In genomic region chr5:10295619-10296326, GRCh38 we compare ENCODE assay signal across 23 cellular contexts. TPM values are rescaled to one million over a fixed set of nuclear protein-coding genes. Genes with fewer than 3 reads are reported as not detected.
DNase-seq lines count a peak whose midpoint lies in the region; ATAC-seq, FAIRE-seq and TF ChIP-seq lines count a peak whose summit lies in the region.
"Had no signal": no experiment of that assay in that cellular context is flagged by ENCODE, and none has a peak within 500 bp of the region (broad histone marks: within the 10 kb centered on the region; RNA-seq: fewer than 3 reads in every experiment).

No MANE protein-coding gene starts in this region.

- no peak for TF ChIP-seq POLR2A in HepG2 (IDR thresholded peaks at IDR 0.05; ENCODE audit: insufficient read depth in 1 of 2, low read depth in 2 of 2, low read length in 2 of 2)

- intact Hi-C loops in HepG2 (cut with micrococcal nuclease; ENCODE audit: unreplicated experiment), result no loop called here

- TF ChIP-seq CTCF in RWPE2 (IDR thresholded peaks at IDR 0.05; ENCODE audit: poor library complexity, severe bottlenecking), result no peak
- no peak for TF ChIP-seq CTCF in HepG2 (CRISPR knock-in tag; IDR thresholded peaks at IDR 0.05)

- H3K4me1 Mint-ChIP-seq in activated CD8-positive, alpha-beta memory T cell treated with anti-CD3 and anti-CD28 coated beads, Interleukin-2, amount 10 ng/mL, durations not matched to agents 7 days and 5 days, result peaks cover 3% of the 10 kb centered on the region
- H3K4me1 Mint-ChIP-seq: activated CD4-positive, alpha-beta T cell treated with anti-CD3 and anti-CD28 coated beads, Interleukin-2, amount 10 ng/mL, durations not matched to agents 7 days and 5 days had no signal

- ATAC-seq in RWPE2 (ENCODE audit: low read depth) (peak; percentile 38; the same call in 2 of the 3 replicates), HepG2 (peak; percentile 69), HG03196 (IDR thresholded peaks at IDR 0.05; ENCODE audit: unreplicated experiment) (no peak)
- ATAC-seq in activated CD8-positive, alpha-beta memory T cell treated with anti-CD3 and anti-CD28 coated beads, Interleukin-2, amount 10 ng/mL, durations not matched to agents 7 days and 5 days, result no peak
- ATAC-seq: A549, left cardiac atrium had no signal

- in situ Hi-C loops in Caki2 (cut with HindIII; ENCODE audit: low pct_unique_long_range_greater_than_20kb, low sequenced_read_pairs), result no loop called here
- in situ Hi-C loops in HepG2 (cut with HindIII; ENCODE audit: extremely low pct_ligation_motif_present, low pct_unique_long_range_greater_than_20kb), result no loop called here

- H3K4me3 Mint-ChIP-seq in activated CD8-positive, alpha-beta memory T cell treated with anti-CD3 and anti-CD28 coated beads, Interleukin-2, amount 10 ng/mL, durations not matched to agents 7 days and 5 days, result no peak overlapping the region
- H3K4me3 Mint-ChIP-seq: activated CD4-positive, alpha-beta T cell treated with anti-CD3 and anti-CD28 coated beads, Interleukin-2, amount 10 ng/mL, durations not matched to agents 7 days and 5 days; nephron progenitor cell had no signal

- no peaks in the 10 kb centered on the region for H3K36me3 Mint-ChIP-seq in activated CD8-positive, alpha-beta memory T cell treated with anti-CD3 and anti-CD28 coated beads, Interleukin-2, amount 10 ng/mL, durations not matched to agents 7 days and 5 days

- H3K27ac ChIP-seq in RWPE2 (ENCODE audit: poor library complexity, severe bottlenecking) (no peak overlapping the region), HepG2 (ENCODE audit: extremely low read length, insufficient read depth, low read length) (no peak overlapping the region)
- H3K27ac ChIP-seq: A549; BLaER1 treated with 17β-estradiol and CSF1 and Interleukin-3, amounts not matched to agents 10 nM and 100 nM had no signal

- BruUV-seq in HepG2 (replicated peaks; lab: Mats Ljungman, UMichigan), result no TSS peak

- 83% methylated on average over 6 of the region's 8 CpGs for WGBS in HepG2 (ENCODE audit: low lambda C conversion rate)

- H4K20me1 ChIP-seq in HepG2 (ENCODE audit: insufficient read depth, low read length), result no peaks in the 10 kb centered on the region
- H4K20me1 ChIP-seq: BLaER1 treated with 17β-estradiol and CSF1 and Interleukin-3, amounts not matched to agents 10 nM and 100 nM had no signal

- H3K27ac Mint-ChIP-seq in activated CD8-positive, alpha-beta memory T cell treated with anti-CD3 and anti-CD28 coated beads, Interleukin-2, amount 10 ng/mL, durations not matched to agents 7 days and 5 days, result no peak overlapping the region
- H3K27ac Mint-ChIP-seq: activated CD4-positive, alpha-beta T cell treated with anti-CD3 and anti-CD28 coated beads, Interleukin-2, amount 10 ng/mL, durations not matched to agents 7 days and 5 days; nephron progenitor cell; progenitor cell of endocrine pancreas had no signal

- no peak for TF ChIP-seq EP300 in HepG2 (IDR thresholded peaks at IDR 0.05; ENCODE audit: low read depth in 2 of 2, low read length in 2 of 2)
- TF ChIP-seq EP300 in HepG2 (CRISPR knock-in tag; IDR thresholded peaks at IDR 0.05; ENCODE audit: borderline replicate concordance), result no peak

- no peak overlapping the region for H3K9ac ChIP-seq in HepG2 (ENCODE audit: insufficient read depth, low read depth, low read length)
- H3K9ac ChIP-seq: BLaER1 treated with 17β-estradiol and CSF1 and Interleukin-3, amounts not matched to agents 10 nM and 100 nM had no signal

- peak; percentile 35 for DNase-seq in Caki2 (ENCODE audit: low read depth)
- no peak for DNase-seq in RWPE2 (ENCODE audit: low spot score)
- DNase-seq in HepG2 (ENCODE audit: low spot score), result no peak
- DNase-seq in activated CD8-positive, alpha-beta memory T cell treated with anti-CD3 and anti-CD28 coated beads, Interleukin-2, amount 10 ng/mL, durations not matched to agents 7 days and 5 days, result no peak
- no peak for DNase-seq in AML-193 (lab: John Stamatoyannopoulos, UW)
- DNase-seq: activated CD4-positive, alpha-beta T cell treated with anti-CD3 and anti-CD28 coated beads, Interleukin-2, amount 10 ng/mL, durations not matched to agents 7 days and 5 days; activated CD8-positive, alpha-beta memory T cell treated with anti-CD3 and anti-CD28 coated beads, Interleukin-2, amount 50 U/mL, for 48 hours; activated naive CD4-positive, alpha-beta T cell; caudate nucleus; GDM1; left cardiac atrium; midbrain; NCI-H2107; NCI-H510A; nephron progenitor cell; Right ventricle myocardium superior had no signal

- H3K27me3 Mint-ChIP-seq in activated CD8-positive, alpha-beta memory T cell treated with anti-CD3 and anti-CD28 coated beads, Interleukin-2, amount 10 ng/mL, durations not matched to agents 7 days and 5 days, result peaks cover 9% of the 10 kb centered on the region
- H3K27me3 Mint-ChIP-seq: progenitor cell of endocrine pancreas had no signal

- H3K4me1 ChIP-seq in RWPE2 (ENCODE audit: insufficient read depth, poor library complexity, severe bottlenecking) (peaks cover under 1% of the 10 kb centered on the region), HepG2 (ENCODE audit: insufficient read depth, low read length) (peaks cover 12% of the 10 kb centered on the region; the same call in 1 of the 2 replicates)
- H3K4me1 ChIP-seq: A549 had no signal

- H3K27me3 ChIP-seq in RWPE2 (ENCODE audit: insufficient read depth, poor library complexity, severe bottlenecking) (no peaks in the 10 kb centered on the region), HepG2 (ENCODE audit: control insufficient read depth in 1 of 2, insufficient read depth in 2 of 2, low read length in 2 of 2) (no peaks in the 10 kb centered on the region)
- H3K27me3 ChIP-seq: BLaER1 treated with 17β-estradiol and CSF1 and Interleukin-3, amounts not matched to agents 10 nM and 100 nM had no signal

- H3K9me3 ChIP-seq in RWPE2 (ENCODE audit: severe bottlenecking), result no peaks in the 10 kb centered on the region
- no peaks in the 10 kb centered on the region for H3K9me3 ChIP-seq in HepG2 (ENCODE audit: low read length)
- H3K9me3 ChIP-seq: A549 had no signal

- FAIRE-seq in HepG2 (lab: Jason Lieb, UNC), result no peak
- FAIRE-seq: A549, H54, urothelium cell line had no signal

- H3K4me2 ChIP-seq in HepG2 (ENCODE audit: low read depth, low read length), result no peak overlapping the region
- H3K4me2 ChIP-seq: A549; BLaER1 treated with 17β-estradiol and CSF1 and Interleukin-3, amounts not matched to agents 10 nM and 100 nM; smooth muscle cell had no signal

- no peak overlapping the region for H2AFZ ChIP-seq in HepG2 (ENCODE audit: low read length)

- POLR2A ChIA-PET in HepG2 (lab: Yijun Ruan, JAX), result interaction anchor here (1.1 kb wide), 1 partner anchor 57 kb away, joined by 3 read pairs; the partner anchor contains the start of gene MARCHF6

- H3K36me3 ChIP-seq in RWPE2 (ENCODE audit: low read depth), result no peaks in the 10 kb centered on the region
- H3K36me3 ChIP-seq in HepG2 (replicated peaks in 1 of 2; ENCODE audit: control insufficient read depth in 1 of 2, insufficient read depth in 2 of 2, low read length in 2 of 2), result no peaks in the 10 kb centered on the region
- H3K36me3 ChIP-seq: BLaER1 treated with 17β-estradiol and CSF1 and Interleukin-3, amounts not matched to agents 10 nM and 100 nM had no signal

- no peaks in the 10 kb centered on the region for H3K79me2 ChIP-seq in HepG2 (ENCODE audit: insufficient read depth, low read length)

- H3K4me3 ChIP-seq in RWPE2 (ENCODE audit: severe bottlenecking), result no peak overlapping the region
- no peak overlapping the region for H3K4me3 ChIP-seq in HepG2 (replicated peaks in 1 of 3; ENCODE audit: insufficient read depth in 1 of 3, low read depth in 2 of 3, low read length in 3 of 3)
- H3K4me3 ChIP-seq: A549; BLaER1 treated with 17β-estradiol and CSF1 and Interleukin-3, amounts not matched to agents 10 nM and 100 nM; smooth muscle cell had no signal

- H3K9me3 Mint-ChIP-seq in activated CD8-positive, alpha-beta memory T cell treated with anti-CD3 and anti-CD28 coated beads, Interleukin-2, amount 10 ng/mL, durations not matched to agents 7 days and 5 days (ENCODE audit: low read depth), result no peaks in the 10 kb centered on the region
- H3K9me3 Mint-ChIP-seq: activated CD4-positive, alpha-beta T cell treated with anti-CD3 and anti-CD28 coated beads, Interleukin-2, amount 10 ng/mL, durations not matched to agents 7 days and 5 days had no signal

- CTCF ChIA-PET in HepG2 (lab: Yijun Ruan, JAX; ENCODE audit: low intra/inter-chr PET ratio, low total read pairs), result no interaction called here
- CTCF ChIA-PET in activated CD8-positive, alpha-beta memory T cell treated with anti-CD3 and anti-CD28 coated beads, Interleukin-2, amount 10 ng/mL, durations not matched to agents 7 days and 5 days (lab: Charles Lee), result interaction anchor here (1.0 to 2.2 kb wide), 2 partner anchors 9 to 12 kb away, joined by 3 to 11 read pairs; no protein-coding TSS in a partner anchor

- no peak for TF ChIP-seq RAD21 in HepG2 (CRISPR knock-in tag; IDR thresholded peaks at IDR 0.05)

RNA-seq across cellular contexts. Expression of gene CMBL, which starts 11.9 kb away (rescaled TPM):
- 141 and 219 TPM in 2 replicates for total RNA-seq in Caki2 (2014; rRNA removed; shearing (Covaris generic); ENCODE audit: low replicate concordance)
- total RNA-seq in HepG2 (2016; rRNA removed; fragmentation: Illumina TruSeq; extraction: Trizol), result 11.5 and 19.6 TPM in 2 replicates
- 5.2 TPM in 2 replicates for total RNA-seq in HepG2 (2016; cell fraction: cytosol; rRNA removed; fragmentation: Illumina TruSeq; extraction: Trizol; ENCODE audit: low read depth)
- 10.8 and 20.2 TPM in 2 replicates for total RNA-seq in HepG2 (2016; cell fraction: insoluble cytoplasmic fraction; rRNA removed; fragmentation: Illumina TruSeq; extraction: Trizol)
- total RNA-seq in HepG2 (2016; cell fraction: membrane; rRNA removed; fragmentation: Illumina TruSeq; extraction: Trizol), result 16.6 and 16.8 TPM in 2 replicates
- total RNA-seq in HepG2 (2016; cell fraction: nucleus; rRNA removed; fragmentation: Illumina TruSeq; extraction: Trizol), result 6.0 and 7.0 TPM in 2 replicates
- 12.7 and 17.0 TPM in 2 replicates for polyA plus RNA-seq in HepG2 (2011; rRNA removed)
- 17.0 and 27.6 TPM in 2 replicates for polyA plus RNA-seq in HepG2 (2011; cell fraction: cytosol; rRNA removed)
- 4.1 and 7.8 TPM in 2 replicates for polyA plus RNA-seq in HepG2 (2011; cell fraction: nucleus; rRNA removed)
- 16.9 and 18.5 TPM in 2 replicates for polyA plus RNA-seq in HepG2 (2012)
- polyA plus RNA-seq in HepG2 (2016; cell fraction: cytosol; fragmentation: Illumina TruSeq; extraction: Trizol; ENCODE audit: low read depth), result 9.6 and 10.7 TPM in 2 replicates
- polyA plus RNA-seq in HepG2 (2016; cell fraction: insoluble cytoplasmic fraction; fragmentation: Illumina TruSeq; extraction: Trizol; ENCODE audit: low read depth), result 42.7 and 43.4 TPM in 2 replicates
- 22.0 and 22.7 TPM in 2 replicates for polyA plus RNA-seq in HepG2 (2016; cell fraction: membrane; fragmentation: Illumina TruSeq; extraction: Trizol; ENCODE audit: low read depth)
- 16.1 and 16.6 TPM in 2 replicates for polyA plus RNA-seq in HepG2 (2016; cell fraction: nucleus; fragmentation: Illumina TruSeq; extraction: Trizol; ENCODE audit: insufficient read depth, low read depth)
- 30.1 and 125 TPM in 2 replicates for polyA minus RNA-seq in HepG2 (2011; rRNA and poly(A)+ RNA removed; ENCODE audit: low replicate concordance)
- 17.9 and 19.5 TPM in 2 replicates for polyA minus RNA-seq in HepG2 (2011; cell fraction: cytosol; rRNA and poly(A)+ RNA removed)
- 4.9 and 8.1 TPM in 2 replicates for polyA minus RNA-seq in HepG2 (2011; cell fraction: nucleus; rRNA and poly(A)+ RNA removed)
- total RNA-seq in activated CD8-positive, alpha-beta memory T cell treated with anti-CD3 and anti-CD28 coated beads, Interleukin-2, amount 10 ng/mL, durations not matched to agents 7 days and 5 days, result 1 to 10 TPM; 2.7 to 3.2 TPM

RNA-seq across cellular contexts. Expression of gene CCT5, which starts 45.7 kb away (rescaled TPM):
- total RNA-seq in Caki2 (2014; rRNA removed; shearing (Covaris generic); ENCODE audit: low replicate concordance), result 636 and 700 TPM in 2 replicates
- 708 and 1,053 TPM in 2 replicates for total RNA-seq in HepG2 (2016; rRNA removed; fragmentation: Illumina TruSeq; extraction: Trizol)
- 114 and 133 TPM in 2 replicates for total RNA-seq in HepG2 (2016; cell fraction: cytosol; rRNA removed; fragmentation: Illumina TruSeq; extraction: Trizol; ENCODE audit: low read depth)
- total RNA-seq in HepG2 (2016; cell fraction: insoluble cytoplasmic fraction; rRNA removed; fragmentation: Illumina TruSeq; extraction: Trizol), result 720 and 1,097 TPM in 2 replicates
- total RNA-seq in HepG2 (2016; cell fraction: membrane; rRNA removed; fragmentation: Illumina TruSeq; extraction: Trizol), result 191 and 222 TPM in 2 replicates
- total RNA-seq in HepG2 (2016; cell fraction: nucleus; rRNA removed; fragmentation: Illumina TruSeq; extraction: Trizol), result 268 and 275 TPM in 2 replicates
- polyA plus RNA-seq in HepG2 (2011; rRNA removed), result 294 and 319 TPM in 2 replicates
- polyA plus RNA-seq in HepG2 (2011; cell fraction: cytosol; rRNA removed), result 302 and 393 TPM in 2 replicates
- 114 and 130 TPM in 2 replicates for polyA plus RNA-seq in HepG2 (2011; cell fraction: nucleus; rRNA removed)
- polyA plus RNA-seq in HepG2 (2012), result 339 and 386 TPM in 2 replicates
- 82.0 and 88.3 TPM in 2 replicates for polyA plus RNA-seq in HepG2 (2016; cell fraction: cytosol; fragmentation: Illumina TruSeq; extraction: Trizol; ENCODE audit: low read depth)
- 785 and 829 TPM in 2 replicates for polyA plus RNA-seq in HepG2 (2016; cell fraction: insoluble cytoplasmic fraction; fragmentation: Illumina TruSeq; extraction: Trizol; ENCODE audit: low read depth)
- 96.5 and 109 TPM in 2 replicates for polyA plus RNA-seq in HepG2 (2016; cell fraction: membrane; fragmentation: Illumina TruSeq; extraction: Trizol; ENCODE audit: low read depth)
- polyA plus RNA-seq in HepG2 (2016; cell fraction: nucleus; fragmentation: Illumina TruSeq; extraction: Trizol; ENCODE audit: insufficient read depth, low read depth), result 284 and 310 TPM in 2 replicates
- polyA minus RNA-seq in HepG2 (2011; rRNA and poly(A)+ RNA removed; ENCODE audit: low replicate concordance), result 354 and 1,739 TPM in 2 replicates
- polyA minus RNA-seq in HepG2 (2011; cell fraction: cytosol; rRNA and poly(A)+ RNA removed), result 264 and 280 TPM in 2 replicates
- polyA minus RNA-seq in HepG2 (2011; cell fraction: nucleus; rRNA and poly(A)+ RNA removed), result 179 and 238 TPM in 2 replicates
- total RNA-seq in activated CD8-positive, alpha-beta memory T cell treated with anti-CD3 and anti-CD28 coated beads, Interleukin-2, amount 10 ng/mL, durations not matched to agents 7 days and 5 days, result 100 to 1,000 TPM; 270 to 342 TPM

RNA-seq across cellular contexts. Expression of gene ATPSCKMT, which starts 46.1 kb away (rescaled TPM):
- total RNA-seq in Caki2 (2014; rRNA removed; shearing (Covaris generic); ENCODE audit: low replicate concordance), result 16.4 and 26.8 TPM in 2 replicates
- 12.1 and 15.0 TPM in 2 replicates for total RNA-seq in HepG2 (2016; rRNA removed; fragmentation: Illumina TruSeq; extraction: Trizol)
- 4.0 and 4.9 TPM in 2 replicates for total RNA-seq in HepG2 (2016; cell fraction: cytosol; rRNA removed; fragmentation: Illumina TruSeq; extraction: Trizol; ENCODE audit: low read depth)
- total RNA-seq in HepG2 (2016; cell fraction: insoluble cytoplasmic fraction; rRNA removed; fragmentation: Illumina TruSeq; extraction: Trizol), result 13.6 and 19.6 TPM in 2 replicates
- total RNA-seq in HepG2 (2016; cell fraction: membrane; rRNA removed; fragmentation: Illumina TruSeq; extraction: Trizol), result 4.1 and 5.4 TPM in 2 replicates
- 16.6 and 21.5 TPM in 2 replicates for total RNA-seq in HepG2 (2016; cell fraction: nucleus; rRNA removed; fragmentation: Illumina TruSeq; extraction: Trizol)
- polyA plus RNA-seq in HepG2 (2011; rRNA removed), result 3.7 and 5.7 TPM in 2 replicates
- 5.1 and 9.0 TPM in 2 replicates for polyA plus RNA-seq in HepG2 (2011; cell fraction: cytosol; rRNA removed)
- 3.9 and 7.9 TPM in 2 replicates for polyA plus RNA-seq in HepG2 (2011; cell fraction: nucleus; rRNA removed)
- 4.2 and 4.3 TPM in 2 replicates for polyA plus RNA-seq in HepG2 (2012)
- 1.1 and 1.9 TPM in 2 replicates for polyA plus RNA-seq in HepG2 (2016; cell fraction: cytosol; fragmentation: Illumina TruSeq; extraction: Trizol; ENCODE audit: low read depth)
- 10.6 and 12.7 TPM in 2 replicates for polyA plus RNA-seq in HepG2 (2016; cell fraction: insoluble cytoplasmic fraction; fragmentation: Illumina TruSeq; extraction: Trizol; ENCODE audit: low read depth)
- polyA plus RNA-seq in HepG2 (2016; cell fraction: membrane; fragmentation: Illumina TruSeq; extraction: Trizol; ENCODE audit: low read depth), result 2.4 and 2.7 TPM in 2 replicates
- polyA plus RNA-seq in HepG2 (2016; cell fraction: nucleus; fragmentation: Illumina TruSeq; extraction: Trizol; ENCODE audit: insufficient read depth, low read depth), result 16.2 and 20.4 TPM in 2 replicates
- 5.1 and 23.0 TPM in 2 replicates for polyA minus RNA-seq in HepG2 (2011; rRNA and poly(A)+ RNA removed; ENCODE audit: low replicate concordance)
- 2.2 and 4.3 TPM in 2 replicates for polyA minus RNA-seq in HepG2 (2011; cell fraction: cytosol; rRNA and poly(A)+ RNA removed)
- polyA minus RNA-seq in HepG2 (2011; cell fraction: nucleus; rRNA and poly(A)+ RNA removed), result 17.3 and 18.8 TPM in 2 replicates
- 10 to 100 TPM; 18.8 to 24.7 TPM for total RNA-seq in activated CD8-positive, alpha-beta memory T cell treated with anti-CD3 and anti-CD28 coated beads, Interleukin-2, amount 10 ng/mL, durations not matched to agents 7 days and 5 days

RNA-seq across cellular contexts. Expression of gene MARCHF6, which starts 57.7 kb away (rescaled TPM):
- total RNA-seq in Caki2 (2014; rRNA removed; shearing (Covaris generic); ENCODE audit: low replicate concordance), result 25.8 and 26.1 TPM in 2 replicates
- total RNA-seq in HepG2 (2016; rRNA removed; fragmentation: Illumina TruSeq; extraction: Trizol), result 39.5 and 48.6 TPM in 2 replicates
- total RNA-seq in HepG2 (2016; cell fraction: cytosol; rRNA removed; fragmentation: Illumina TruSeq; extraction: Trizol; ENCODE audit: low read depth), result 21.2 and 25.8 TPM in 2 replicates
- 34.4 and 49.1 TPM in 2 replicates for total RNA-seq in HepG2 (2016; cell fraction: insoluble cytoplasmic fraction; rRNA removed; fragmentation: Illumina TruSeq; extraction: Trizol)
- 11.9 and 12.7 TPM in 2 replicates for total RNA-seq in HepG2 (2016; cell fraction: membrane; rRNA removed; fragmentation: Illumina TruSeq; extraction: Trizol)
- total RNA-seq in HepG2 (2016; cell fraction: nucleus; rRNA removed; fragmentation: Illumina TruSeq; extraction: Trizol), result 71.7 and 86.1 TPM in 2 replicates
- 107 and 115 TPM in 2 replicates for polyA plus RNA-seq in HepG2 (2011; rRNA removed)
- 45.5 and 75.4 TPM in 2 replicates for polyA plus RNA-seq in HepG2 (2011; cell fraction: cytosol; rRNA removed)
- polyA plus RNA-seq in HepG2 (2011; cell fraction: nucleus; rRNA removed), result 244 and 247 TPM in 2 replicates
- 67.4 and 121 TPM in 2 replicates for polyA plus RNA-seq in HepG2 (2012)
- polyA plus RNA-seq in HepG2 (2016; cell fraction: cytosol; fragmentation: Illumina TruSeq; extraction: Trizol; ENCODE audit: low read depth), result 1.8 and 2.0 TPM in 2 replicates
- 21.2 and 23.1 TPM in 2 replicates for polyA plus RNA-seq in HepG2 (2016; cell fraction: insoluble cytoplasmic fraction; fragmentation: Illumina TruSeq; extraction: Trizol; ENCODE audit: low read depth)
- 3.2 and 3.8 TPM in 2 replicates for polyA plus RNA-seq in HepG2 (2016; cell fraction: membrane; fragmentation: Illumina TruSeq; extraction: Trizol; ENCODE audit: low read depth)
- polyA plus RNA-seq in HepG2 (2016; cell fraction: nucleus; fragmentation: Illumina TruSeq; extraction: Trizol; ENCODE audit: insufficient read depth, low read depth), result 120 and 121 TPM in 2 replicates
- polyA minus RNA-seq in HepG2 (2011; rRNA and poly(A)+ RNA removed; ENCODE audit: low replicate concordance), result 309 and 698 TPM in 2 replicates
- 78.7 and 104 TPM in 2 replicates for polyA minus RNA-seq in HepG2 (2011; cell fraction: cytosol; rRNA and poly(A)+ RNA removed)
- 179 and 204 TPM in 2 replicates for polyA minus RNA-seq in HepG2 (2011; cell fraction: nucleus; rRNA and poly(A)+ RNA removed)
- total RNA-seq in activated CD8-positive, alpha-beta memory T cell treated with anti-CD3 and anti-CD28 coated beads, Interleukin-2, amount 10 ng/mL, durations not matched to agents 7 days and 5 days, result 10 to 100 TPM; 88.5 to 89.9 TPM

Comparison
In these comparisons a context has a peak if more than half of its experiments do, and no peak if none do; other contexts are left out.
1. ATAC-seq: peak in RWPE2 (single experiment) and HepG2 (single experiment); none in activated CD8-positive, alpha-beta memory T cell treated with anti-CD3 and anti-CD28 coated beads, Interleukin-2, amount 10 ng/mL, durations not matched to agents 7 days and 5 days (single experiment) and HG03196 (single experiment).